9 cellular contexts compared by ENCODE assay signal in genomic region chr2:201223089-201224073, GRCh38. TPM values are rescaled to one million over a fixed set of nuclear protein-coding genes. Genes with fewer than 3 reads are reported as not detected.
A peak's percentile ranks its signal among the peaks of the same experiment; 100 is the strongest.
DNase-seq lines count a peak whose midpoint lies in the region; ATAC-seq and TF ChIP-seq lines count a peak whose summit lies in the region.
"Had no signal": no experiment of that assay in that cellular context is flagged by ENCODE, and none has a peak within 500 bp of the region (broad histone marks: within the 10 kb centered on the region; RNA-seq: fewer than 3 reads in every experiment).

No MANE protein-coding gene starts in this region.

- H3K36me3 ChIP-seq in uterus, result no peaks in the 10 kb centered on the region
- H3K36me3 ChIP-seq in tibial nerve, result no peaks in the 10 kb centered on the region

- ATAC-seq in GM19463 (IDR thresholded peaks at IDR 0.05; ENCODE audit: unreplicated experiment) (peak; percentile 90), HG03139 (IDR thresholded peaks at IDR 0.05; ENCODE audit: unreplicated experiment) (peak; percentile 78)

- TF ChIP-seq POLR2A in uterus (IDR thresholded peaks at IDR 0.05) (no peak), tibial nerve (IDR thresholded peaks at IDR 0.05) (no peak)

- intact Hi-C loops in dendritic cell treated with granulocyte-macrophage colony-stimulating factor and Interleukin-4, amounts not matched to agents 40 ng/mL and 50 ng/mL, for 4 days (cut with micrococcal nuclease), result no loop called here
- intact Hi-C loops in uterus (cut with DNase I; ENCODE audit: low total_unique reads), result no loop called here

- no peak overlapping the region for H3K4me3 Mint-ChIP-seq in dendritic cell treated with granulocyte-macrophage colony-stimulating factor and Interleukin-4, amounts not matched to agents 40 ng/mL and 50 ng/mL, for 4 days

- H3K9me3 Mint-ChIP-seq in dendritic cell treated with granulocyte-macrophage colony-stimulating factor and Interleukin-4, amounts not matched to agents 40 ng/mL and 50 ng/mL, for 4 days, result no peaks in the 10 kb centered on the region

- H3K27me3 ChIP-seq in uterus, result no peaks in the 10 kb centered on the region
- H3K27me3 ChIP-seq in tibial nerve, result no peaks in the 10 kb centered on the region

- no peaks in the 10 kb centered on the region for H3K9me3 ChIP-seq in uterus
- no peaks in the 10 kb centered on the region for H3K9me3 ChIP-seq in tibial nerve

- H3K4me3 ChIP-seq in uterus (no peak overlapping the region), tibial nerve (no peak overlapping the region)

- peak; percentile 42 for DNase-seq in GM13976 (ENCODE audit: low spot score)
- DNase-seq in NCI-H1417 treated with DMSO at 0.1 percent for 48 hours (lab: John Stamatoyannopoulos, UW), result no peak
- no peak for DNase-seq in uterus
- DNase-seq in tibial nerve (ENCODE audit: low spot score in 2 of 2), result no peak
- DNase-seq in stimulated activated CD4-positive, alpha-beta T cell treated with anti-CD3 and anti-CD28 coated beads, Interleukin-4, amount 100 ng/mL, for 24 hours, result no peak
- DNase-seq: NCI-H1436 had no signal

- H3K4me1 Mint-ChIP-seq in dendritic cell treated with granulocyte-macrophage colony-stimulating factor and Interleukin-4, amounts not matched to agents 40 ng/mL and 50 ng/mL, for 4 days (ENCODE audit: low read depth), result peaks cover 26% of the 10 kb centered on the region

- peaks cover 14% of the 10 kb centered on the region for H3K36me3 Mint-ChIP-seq in dendritic cell treated with granulocyte-macrophage colony-stimulating factor and Interleukin-4, amounts not matched to agents 40 ng/mL and 50 ng/mL, for 4 days (ENCODE audit: low read depth)

- TF ChIP-seq EP300 in tibial nerve (IDR thresholded peaks at IDR 0.05), result no peak

- H3K27ac ChIP-seq in uterus, result no peak overlapping the region
- no peak overlapping the region for H3K27ac ChIP-seq in tibial nerve

- no peaks in the 10 kb centered on the region for H3K4me1 ChIP-seq in uterus
- no peaks in the 10 kb centered on the region for H3K4me1 ChIP-seq in tibial nerve

- WGBS in tibial nerve, 2 donors, result 71 to 77% methylated on average over 8 of the region's 8 CpGs

- TF ChIP-seq CTCF in GM13976 (IDR thresholded peaks at IDR 0.05; ENCODE audit: borderline replicate concordance, control extremely low read depth, extremely low read depth, insufficient read depth, missing control alignments) (no peak), uterus (IDR thresholded peaks at IDR 0.05) (no peak), tibial nerve (IDR thresholded peaks at IDR 0.05) (no peak)

- H3K27ac Mint-ChIP-seq in dendritic cell treated with granulocyte-macrophage colony-stimulating factor and Interleukin-4, amounts not matched to agents 40 ng/mL and 50 ng/mL, for 4 days, result peak overlapping the region; percentile 47

- in situ Hi-C loops in GM13976 (cut with MboI; ENCODE audit: low sequenced_read_pairs, unreplicated experiment), result no loop called here

- H3K27me3 Mint-ChIP-seq in dendritic cell treated with granulocyte-macrophage colony-stimulating factor and Interleukin-4, amounts not matched to agents 40 ng/mL and 50 ng/mL, for 4 days, result no peaks in the 10 kb centered on the region

RNA-seq across cellular contexts. Expression of gene CASP8, which starts 37.0 kb away (rescaled TPM):
- total RNA-seq in uterus (100 to 1,000 TPM in 1 of 4 donors, 10 to 100 TPM in 2, 1 to 10 TPM in 1; 2.6 to 111 (median 20.7) TPM), tibial nerve (10 to 100 TPM; 12.4 to 71.7 (median 15.6) TPM)

RNA-seq across cellular contexts. Expression of gene CASP10, which starts 40.4 kb away (rescaled TPM):
- 10 to 100 TPM in 2 of 4 donors, 1 to 10 TPM in 2; 1.8 to 21.6 (median 11.7) TPM for total RNA-seq in uterus
- total RNA-seq in tibial nerve, result 10 to 100 TPM in 2 of 4 donors, 1 to 10 TPM in 2; 6.1 to 21.4 (median 11.2) TPM
